In genomic region chr4:186249785-186250739, GRCh38 we compare ENCODE assay signal across 1 cellular context.
TF ChIP-seq lines count a peak whose summit lies in the region.

No MANE protein-coding gene starts in this region.

TF ChIP-seq in SK-N-SH, 30 proteins besides CTCF, POLR2A, EP300 and RAD21 (continued from another document):
- TF ChIP-seq FOXJ3 (CRISPR knock-in tag; IDR thresholded peaks at IDR 0.05) (no peak), TEAD4 (IDR thresholded peaks at IDR 0.05; ENCODE audit: borderline replicate concordance, insufficient read depth) (no peak), GABPA (IDR thresholded peaks at IDR 0.05; ENCODE audit: low read depth) (no peak), MAX (IDR thresholded peaks at IDR 0.05; ENCODE audit: low read depth) (no peak), USF1 (IDR thresholded peaks at IDR 0.05; ENCODE audit: borderline replicate concordance, low read depth) (no peak), RFX5 (IDR thresholded peaks at IDR 0.05; ENCODE audit: low read length) (no peak)
